ENCODE assay signal across 23 cellular contexts in genomic region chr3:75180945-75181298, GRCh38.
DNase-seq lines count a peak whose midpoint lies in the region; FAIRE-seq and TF ChIP-seq lines count a peak whose summit lies in the region.
"Had no signal": no experiment of that assay in that cellular context is flagged by ENCODE, and none has a peak within 500 bp of the region (broad histone marks: within the 10 kb centered on the region; RNA-seq: fewer than 3 reads in every experiment).

No MANE protein-coding gene starts in this region.

- no peak overlapping the region for H3K9ac ChIP-seq in H1 (replicated peaks in 1 of 4; ENCODE audit: extremely low read depth in 1 of 4, low read depth in 3 of 4, low read length in 3 of 4)
- H3K9ac ChIP-seq: SK-N-SH had no signal

- TF ChIP-seq EP300 in H1 (IDR thresholded peaks at IDR 0.05; ENCODE audit: borderline replicate concordance in 1 of 2, low read depth in 2 of 2, low read length in 2 of 2): no peak

- H3K4me1 ChIP-seq in H1 (replicated peaks in 1 of 4; ENCODE audit: control insufficient read depth in 3 of 4, insufficient read depth in 4 of 4, low read length in 3 of 4): peaks cover 0 to 4% (median 0%) of the 10 kb centered on the region in 4 experiments; a peak in 3 of 7 replicates

- H3K79me1 ChIP-seq in H1 (ENCODE audit: low read depth, low read length): no peaks in the 10 kb centered on the region

- TF ChIP-seq POLR2A in H1 (IDR thresholded peaks at IDR 0.05; ENCODE audit: control extremely low read depth in 1 of 2, low read depth in 2 of 2, low read length in 2 of 2): no peak

- no peak for TF ChIP-seq RAD21 in H1 (IDR thresholded peaks at IDR 0.05 in 1 of 2, conservative IDR thresholded peaks at IDR 0.05 in 1 of 2; ENCODE audit: low read depth in 2 of 2, low read length in 2 of 2)

- no peak overlapping the region for H2BK12ac ChIP-seq in H1 (ENCODE audit: low read depth, low read length)

- no peak overlapping the region for H2BK5ac ChIP-seq in H1 (ENCODE audit: low read depth, low read length)

- TF ChIP-seq CTCF in H1 (IDR thresholded peaks at IDR 0.05; ENCODE audit: control extremely low read depth in 1 of 3, insufficient read depth in 1 of 3, low read depth in 1 of 3, low read length in 3 of 3) (no peak), GM10248 (IDR thresholded peaks at IDR 0.05; ENCODE audit: control extremely low read depth, extremely low read depth, low read depth, missing control alignments) (no peak)

- H3K14ac ChIP-seq in H1 (ENCODE audit: insufficient read length): no peak overlapping the region

- no peak overlapping the region for H2BK20ac ChIP-seq in H1 (ENCODE audit: low read length)

- 0 out of 2 replicates have a peak overlapping the region, but pooled peaks have one; percentile 63 for H2AFZ ChIP-seq in H1 (ENCODE audit: low read length)

- no peaks in the 10 kb centered on the region for H4K20me1 ChIP-seq in H1 (replicated peaks in 1 of 2; ENCODE audit: control insufficient read depth in 1 of 2, insufficient read depth in 2 of 2, low read length in 2 of 2)

- no peak overlapping the region for H3K18ac ChIP-seq in H1 (ENCODE audit: extremely low read depth, low read length)

- no peak overlapping the region for H3K27ac ChIP-seq in H1 (ENCODE audit: low read depth, low read length)

- no peak overlapping the region for H3K4me2 ChIP-seq in H1 (ENCODE audit: insufficient read depth in 1 of 2, low read depth in 2 of 2, low read length in 2 of 2)
- H3K4me2 ChIP-seq: SK-N-SH had no signal

- H3K79me2 ChIP-seq in H1 (ENCODE audit: control insufficient read depth in 1 of 2, insufficient read depth in 2 of 2, low read length in 2 of 2): no peaks in the 10 kb centered on the region

- H3K4ac ChIP-seq in H1 (replicated peaks; ENCODE audit: insufficient read length, low read depth, low read length): no peak overlapping the region

- POLR2A ChIA-PET in H1 (lab: Charles Lee; ENCODE audit: partially characterized antibody): no interaction called here
- POLR2A ChIA-PET in GM10248 (lab: Yijun Ruan, JAX): no interaction called here

- H3K9me3 ChIP-seq in H1 (ENCODE audit: insufficient read depth in 2 of 2, low read depth in 1 of 2, low read length in 1 of 2): 0 out of 4 replicates have a peak, but pooled peaks cover 0 to 2% of the 10 kb centered on the region in 2 experiments
- H3K9me3 ChIP-seq: SK-N-SH had no signal

- H4K91ac ChIP-seq in H1 (replicated peaks; ENCODE audit: insufficient read length, low read length): no peak overlapping the region

- H2BK120ac ChIP-seq in H1 (replicated peaks; ENCODE audit: low read depth, low read length): no peak overlapping the region

- no peak overlapping the region for H4K8ac ChIP-seq in H1 (ENCODE audit: extremely low read depth, insufficient read depth, low read length)

- CTCF ChIA-PET in H1 (lab: Charles Lee; ENCODE audit: partially characterized antibody) (interaction anchor here (0.6 to 3.6 kb wide), 4 partner anchors 11 to 788 kb away, joined by 3 to 22 read pairs (median 3); no protein-coding TSS in a partner anchor), GM10248 (lab: Yijun Ruan, JAX) (interaction anchor here (1.4 to 3.9 kb wide), 2 partner anchors 11 to 32 kb away, joined by 4 to 24 read pairs; no protein-coding TSS in a partner anchor)

- no peaks in the 10 kb centered on the region for H3K23me2 ChIP-seq in H1 (ENCODE audit: low read depth, low read length)

- no peaks in the 10 kb centered on the region for H3K27me3 ChIP-seq in H1 (replicated peaks in 1 of 4; ENCODE audit: control insufficient read depth in 3 of 4, extremely low read depth in 1 of 4, insufficient read depth in 3 of 4, low read length in 3 of 4)

- H3K56ac ChIP-seq in H1 (replicated peaks; ENCODE audit: insufficient read length, low read depth, low read length): no peak overlapping the region

- no peak overlapping the region for H4K5ac ChIP-seq in H1 (ENCODE audit: insufficient read length, low read depth, low read length)

- H2AK5ac ChIP-seq in H1 (ENCODE audit: low read depth, low read length): no peak overlapping the region

- H2BK15ac ChIP-seq in H1 (ENCODE audit: low read length): no peak overlapping the region

- no peak overlapping the region for H3K4me3 ChIP-seq in H1 (ENCODE audit: extremely low read depth in 1 of 4, insufficient read depth in 2 of 4, low read depth in 3 of 4, low read length in 4 of 4)

- H3K36me3 ChIP-seq in H1 (ENCODE audit: control insufficient read depth in 2 of 4, insufficient read depth in 4 of 4, low read length in 3 of 4): no peaks in the 10 kb centered on the region

- H3K23ac ChIP-seq in H1 (ENCODE audit: insufficient read length): no peak overlapping the region

- no peak for FAIRE-seq in H1 (lab: Jason Lieb, UNC)
- FAIRE-seq: D721Med had no signal

- WGBS in H1 (ENCODE audit: extremely low coverage in 1 of 2, insufficient coverage in 1 of 2, insufficient read length in 1 of 2, insufficient replicate concordance in 2 of 2, low coverage in 1 of 2, low lambda C conversion rate in 2 of 2, missing lambda C conversion rate in 1 of 2), 2 experiments: 89% methylated on average over 1 of the region's 1 CpG; no CpG with 5 or more reads in 1 of the 2 experiments

- DNase-seq in COLO829 (ENCODE audit: low spot score) (peak; percentile 7), H4 (ENCODE audit: low spot score) (peak; percentile 2), HS-5 (ENCODE audit: low read depth) (peak; percentile 38), H1 (ENCODE audit: low read depth in 1 of 2, low spot score in 2 of 2) (no peak), NCI-H2196 treated with DMSO at 0.1 percent for 48 hours (lab: John Stamatoyannopoulos, UW; ENCODE audit: unreplicated experiment) (no peak), GM10248 (ENCODE audit: extremely low spot score) (no peak)
- no peak for DNase-seq in stimulated activated CD4-positive, alpha-beta T cell treated with anti-CD3 and anti-CD28 coated beads, Interleukin-2, amount 100 ng/mL, for 48 hours
- no peak for DNase-seq in activated CD4-positive, alpha-beta T cell treated with anti-CD3 and anti-CD28 coated beads, Interleukin-2, amount 50 U/mL, for 4 hours
- DNase-seq: CD8-positive, alpha-beta T cell; DMS79; GOT3; HFFc6; Kasumi-1; NCI-H1092 treated with DMSO at 0.1 percent for 48 hours; NCI-H2081; NCI-H2171 treated with DMSO at 0.1 percent for 48 hours; NCI-H446 treated with DMSO at 0.1 percent for 48 hours; NK-92 treated with Interleukin-12 subunit alpha and Interleukin-12 subunit beta, amount 100 ng/mL, for 24 hours; OCI-M1; SHP77 treated with DMSO at 0.1 percent for 48 hours; SK-N-SH; T-helper 1 cell had no signal

TF ChIP-seq in H1, 55 proteins besides CTCF, POLR2A, EP300 and RAD21:
- TF ChIP-seq CHD2 (IDR thresholded peaks at IDR 0.05; ENCODE audit: low read length) (no peak), SP1 (IDR thresholded peaks at IDR 0.05; ENCODE audit: low read depth, low read length) (no peak), TBP (IDR thresholded peaks at IDR 0.05; ENCODE audit: low read depth, low read length) (no peak), SAP30 (IDR thresholded peaks at IDR 0.05; ENCODE audit: insufficient read depth, insufficient replicate concordance, low read length) (no peak), ASH2L (IDR thresholded peaks at IDR 0.05; ENCODE audit: low read length) (no peak), POU5F1 (IDR thresholded peaks at IDR 0.05; ENCODE audit: low read depth, low read length) (no peak), SP4 (IDR thresholded peaks at IDR 0.05; ENCODE audit: low read length) (no peak)

Comparison
In these comparisons a context has a peak if more than half of its experiments do, and no peak if none do; other contexts are left out.
1. DNase-seq: peak in COLO829 (single experiment), H4 (single experiment) and HS-5 (single experiment); none in H1 (0 of 2), NCI-H2196 treated with DMSO at 0.1 percent for 48 hours (single experiment), GM10248 (single experiment), stimulated activated CD4-positive, alpha-beta T cell treated with anti-CD3 and anti-CD28 coated beads, Interleukin-2, amount 100 ng/mL, for 48 hours (0 of 2) and activated CD4-positive, alpha-beta T cell treated with anti-CD3 and anti-CD28 coated beads, Interleukin-2, amount 50 U/mL, for 4 hours (0 of 2).